22 cellular contexts compared by ENCODE assay signal in genomic region chr11:112540261-112540660, GRCh38.
DNase-seq lines count a peak whose midpoint lies in the region; ATAC-seq and TF ChIP-seq lines count a peak whose summit lies in the region.
"Had no signal": no experiment of that assay in that cellular context is flagged by ENCODE, and none has a peak within 500 bp of the region (broad histone marks: within the 10 kb centered on the region; RNA-seq: fewer than 3 reads in every experiment).

No MANE protein-coding gene starts in this region.

- H3K9ac ChIP-seq in SK-N-MC (ENCODE audit: insufficient read length) = no peak overlapping the region

- H3F3A ChIP-seq in GM23338 (replicated peaks; ENCODE audit: low read depth) = no peaks in the 10 kb centered on the region

- no peaks in the 10 kb centered on the region for H3K9me3 ChIP-seq in SK-N-MC (ENCODE audit: low read depth, low read length)

- peaks cover 16% of the 10 kb centered on the region for H3K9me3 Mint-ChIP-seq in GM23338

- peaks cover 11% of the 10 kb centered on the region; the same call in 1 of the 2 replicates for H3K4me1 ChIP-seq in GM23338 (ENCODE audit: insufficient read depth)

- no peak overlapping the region for H3K27ac Mint-ChIP-seq in GM23338
- H3K27ac Mint-ChIP-seq: B cell, T-helper 17 cell had no signal

- H3K4me3 ChIP-seq in GM23338 = no peak overlapping the region
- peak overlapping the region; percentile 43 for H3K4me3 ChIP-seq in SK-N-MC

- peaks cover 18% of the 10 kb centered on the region for H3K36me3 Mint-ChIP-seq in GM23338 (ENCODE audit: low read depth)

- no peaks in the 10 kb centered on the region for H3K27me3 ChIP-seq in GM23338 (ENCODE audit: insufficient read depth)

- no peak for TF ChIP-seq CTCF in GM23338 (conservative IDR thresholded peaks at IDR 0.05; ENCODE audit: low read depth in 2 of 2)

- peaks cover 11% of the 10 kb centered on the region for H3K9me2 ChIP-seq in GM23338 (ENCODE audit: insufficient read depth)

- no peaks in the 10 kb centered on the region for H4K20me1 ChIP-seq in GM23338 (replicated peaks; ENCODE audit: insufficient read depth)

- H3K4me2 ChIP-seq in GM23338 = peak overlapping the region; percentile 48; the same call in 1 of the 2 replicates

- H3K4me3 Mint-ChIP-seq in GM23338 = no peak overlapping the region
- H3K4me3 Mint-ChIP-seq: B cell, T-helper 17 cell had no signal

- ATAC-seq in GM23338 = no peak
- ATAC-seq: Panc1, SK-N-SH treated with all-trans-retinoic acid at 6 μM for 48 hours, T-helper 17 cell had no signal

- H3K27ac ChIP-seq in GM23338 (ENCODE audit: low read depth) (no peak overlapping the region), SK-N-MC (peak overlapping the region; percentile 65; the same call in 1 of the 2 replicates)

- H3K4me1 Mint-ChIP-seq in GM23338 = peaks cover 3% of the 10 kb centered on the region; the same call in 2 of the 3 replicates
- H3K4me1 Mint-ChIP-seq: B cell had no signal

- H2AFZ ChIP-seq in GM23338 = no peak overlapping the region

- H3K36me3 ChIP-seq in GM23338 (ENCODE audit: insufficient read depth) (peaks cover 3% of the 10 kb centered on the region; the same call in 1 of the 2 replicates), SK-N-MC (ENCODE audit: insufficient read depth, low read length) (no peaks in the 10 kb centered on the region)

- no peaks in the 10 kb centered on the region for H3K27me3 Mint-ChIP-seq in GM23338 (ENCODE audit: insufficient read depth, low read depth, poor library complexity)

- H3K79me2 ChIP-seq in GM23338 (replicated peaks; ENCODE audit: insufficient read depth) = no peaks in the 10 kb centered on the region

- DNase-seq in COLO829 (ENCODE audit: low spot score) (peak; percentile 25), GM23338 (ENCODE audit: low spot score) (no peak), SK-N-MC (ENCODE audit: low read depth, low spot score) (peak; percentile 80), renal cortical epithelial cell (ENCODE audit: low read depth) (peak; percentile 87), NCI-H526 (lab: John Stamatoyannopoulos, UW) (no peak)
- no peak for DNase-seq in stimulated activated CD4-positive, alpha-beta T cell treated with anti-CD3 and anti-CD28 coated beads, Interleukin-2, amount 100 ng/mL, for 24 hours
- DNase-seq in central memory CD4-positive, alpha-beta T cell = no peak
- DNase-seq: COR-L47, GOT3, HCEC 1CT, IMR-90, KG1, MM.1S, NCI-H1694, NCI-H2029 treated with DMSO at 0.1 percent for 48 hours, NCI-H446 treated with DMSO at 0.1 percent for 48 hours, NCI-H69, SIG-M5, T-helper 17 cell had no signal

TF ChIP-seq in GM23338, 12 proteins besides CTCF, POLR2A, EP300 and RAD21:
- no peak for TF ChIP-seq JUNB (IDR thresholded peaks at IDR 0.05; ENCODE audit: unreplicated experiment)
- no peak for TF ChIP-seq ETS1 (IDR thresholded peaks at IDR 0.05)
- no peak for TF ChIP-seq STAT1 (IDR thresholded peaks at IDR 0.05; ENCODE audit: unreplicated experiment)

Comparison
In these comparisons a context has a peak if more than half of its experiments do, and no peak if none do; other contexts are left out.
1. DNase-seq: peak in COLO829 (single experiment), SK-N-MC (single experiment) and renal cortical epithelial cell (single experiment); none in GM23338 (single experiment), stimulated activated CD4-positive, alpha-beta T cell treated with anti-CD3 and anti-CD28 coated beads, Interleukin-2, amount 100 ng/mL, for 24 hours (0 of 2), NCI-H526 (0 of 2) and central memory CD4-positive, alpha-beta T cell (single experiment).